Comparison of ENCODE assay signal across 22 cellular contexts in the genomic region with DNA sequence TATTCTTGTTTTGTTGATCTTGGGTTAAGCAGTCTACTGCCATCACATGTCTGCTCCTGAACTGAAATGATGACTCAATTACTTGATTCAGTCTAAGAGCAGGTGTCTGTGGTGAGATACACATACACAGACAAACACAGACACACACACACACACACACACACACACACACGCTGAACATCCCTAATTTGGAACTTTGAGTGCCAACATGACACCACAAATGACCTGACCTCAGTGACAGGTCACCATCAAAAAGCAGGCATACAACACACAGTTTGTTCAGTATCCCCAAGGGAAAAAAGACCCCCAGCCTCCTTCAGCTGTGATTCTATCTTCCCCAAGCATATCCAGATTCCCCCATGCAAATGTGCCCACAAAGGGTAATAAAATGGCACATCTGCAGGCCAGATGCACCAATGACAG.
A peak's percentile ranks its signal among the peaks of the same experiment; 100 is the strongest.
DNase-seq lines count a peak whose midpoint lies in the region; ATAC-seq and TF ChIP-seq lines count a peak whose summit lies in the region.
"Had no signal": no experiment of that assay in that cellular context is flagged by ENCODE, and none has a peak within 500 bp of the region (broad histone marks: within the 10 kb centered on the region; RNA-seq: fewer than 3 reads in every experiment).

No MANE protein-coding gene starts in this region.

- POLR2A ChIA-PET in HEK293 (lab: Yijun Ruan, JAX) (no interaction called here), RWPE1 (lab: Yijun Ruan, JAX; ENCODE audit: low non-redundant PET) (no interaction called here)

- no peak overlapping the region for H3K4me3 Mint-ChIP-seq in T-helper 2 cell treated with Interferon-gamma antibody and Interleukin-4, amounts not matched to agents 5 μg/mL and 100 μg/mL, for 36 hours
- H3K4me3 Mint-ChIP-seq: activated B cell treated with CpG ODN at 0.5 μM for 24 hours; activated naive CD4-positive, alpha-beta T cell treated with anti-CD3 and anti-CD28 coated beads, Interleukin-2, amount 10 ng/mL, durations not matched to agents 7 days and 5 days; activated T-cell treated with anti-CD3 and anti-CD28 coated beads, Interleukin-2, amount 50 U/mL, for 4 hours; CD4-positive, alpha-beta memory T cell had no signal

- CTCF ChIA-PET in HEK293 (lab: Yijun Ruan, JAX): interaction anchor here (1.3 kb wide), 1 partner anchor 11 kb away, joined by 4 read pairs; no protein-coding TSS in a partner anchor
- CTCF ChIA-PET in RWPE1 (lab: Yijun Ruan, JAX): interaction anchor here (0.6 kb wide), 1 partner anchor 8 kb away, joined by 3 read pairs; no protein-coding TSS in a partner anchor

- no peaks in the 10 kb centered on the region for H3K27me3 Mint-ChIP-seq in T-helper 2 cell treated with Interferon-gamma antibody and Interleukin-4, amounts not matched to agents 5 μg/mL and 100 μg/mL, for 36 hours (ENCODE audit: low read depth)
- H3K27me3 Mint-ChIP-seq: activated B cell treated with CpG ODN at 0.5 μM for 24 hours; activated naive CD4-positive, alpha-beta T cell treated with anti-CD3 and anti-CD28 coated beads, Interleukin-2, amount 10 ng/mL, durations not matched to agents 7 days and 5 days; CD4-positive, alpha-beta memory T cell had no signal

- no peak for ATAC-seq in GM21390 (IDR thresholded peaks at IDR 0.05; ENCODE audit: unreplicated experiment)
- ATAC-seq: activated T-cell treated with anti-CD3 and anti-CD28 coated beads, Interleukin-2, amount 50 U/mL, for 4 hours; gastrocnemius medialis; left cardiac atrium had no signal

- peak; percentile 11 for DNase-seq in RWPE1 (ENCODE audit: low spot score)
- peak; percentile 83 for DNase-seq in epithelial cell of prostate (ENCODE audit: low read depth, low spot score)
- peak; percentile 96 for DNase-seq in myocyte (ENCODE audit: low read depth)
- no peak for DNase-seq in GF-D8 (lab: John Stamatoyannopoulos, UW)
- no peak for DNase-seq in T-helper 2 cell treated with Interferon-gamma antibody and Interleukin-4, amounts not matched to agents 5 μg/mL and 100 μg/mL, for 36 hours (ENCODE audit: low spot score)
- DNase-seq in NCI-H82 treated with DMSO at 0.1 percent for 48 hours (lab: John Stamatoyannopoulos, UW; ENCODE audit: unreplicated experiment): no peak
- DNase-seq: activated B cell treated with CpG ODN at 0.5 μM for 24 hours; activated naive CD4-positive, alpha-beta T cell treated with anti-CD3 and anti-CD28 coated beads, Interleukin-2, amount 10 ng/mL, durations not matched to agents 7 days and 5 days; activated T-cell treated with anti-CD3 and anti-CD28 coated beads, Interleukin-2, amount 50 U/mL, for 4 hours; CD4-positive, alpha-beta memory T cell; gastrocnemius medialis; Kasumi-1; left cardiac atrium; NCI-H1417; NCI-H510A treated with DMSO at 0.1 percent for 48 hours; SHP77 treated with DMSO at 0.1 percent for 48 hours; small intestine; stimulated activated CD4-positive, alpha-beta T cell treated with anti-CD3 and anti-CD28 coated beads, Interleukin-2, amount 100 ng/mL, for 48 hours; stomach had no signal

- peaks cover 15% of the 10 kb centered on the region; the same call in 1 of the 2 replicates for H3K4me1 ChIP-seq in HEK293 (ENCODE audit: control insufficient read depth, insufficient read depth, low read length)
- H3K4me1 ChIP-seq: gastrocnemius medialis, vagina had no signal

- H3K27ac Mint-ChIP-seq in T-helper 2 cell treated with Interferon-gamma antibody and Interleukin-4, amounts not matched to agents 5 μg/mL and 100 μg/mL, for 36 hours: no peak overlapping the region
- H3K27ac Mint-ChIP-seq: activated B cell treated with CpG ODN at 0.5 μM for 24 hours; activated naive CD4-positive, alpha-beta T cell treated with anti-CD3 and anti-CD28 coated beads, Interleukin-2, amount 10 ng/mL, durations not matched to agents 7 days and 5 days had no signal

- no peak overlapping the region for H3K4me3 ChIP-seq in HEK293 (ENCODE audit: low read depth, low read length)
- H3K4me3 ChIP-seq: gastrocnemius medialis, stomach, vagina had no signal

- H3K36me3 Mint-ChIP-seq in T-helper 2 cell treated with Interferon-gamma antibody and Interleukin-4, amounts not matched to agents 5 μg/mL and 100 μg/mL, for 36 hours (ENCODE audit: low read depth): peaks cover 18% of the 10 kb centered on the region

- TF ChIP-seq CTCF in HEK293 (tag by site-specific recombination; IDR thresholded peaks at IDR 0.05): no peak
- TF ChIP-seq CTCF in RWPE1 (conservative IDR thresholded peaks at IDR 0.05; ENCODE audit: low read depth): no peak

- H3K4me1 Mint-ChIP-seq in T-helper 2 cell treated with Interferon-gamma antibody and Interleukin-4, amounts not matched to agents 5 μg/mL and 100 μg/mL, for 36 hours (ENCODE audit: low read depth): no peaks in the 10 kb centered on the region
- H3K4me1 Mint-ChIP-seq: CD4-positive, alpha-beta memory T cell had no signal

- H3K9me3 ChIP-seq in HEK293 (ENCODE audit: control insufficient read depth, insufficient read depth, low read depth, low read length): no peaks in the 10 kb centered on the region
- H3K9me3 ChIP-seq: gastrocnemius medialis, stomach, vagina had no signal

- H3K36me3 ChIP-seq in HEK293 (ENCODE audit: control insufficient read depth in 2 of 2, insufficient read depth in 1 of 2, low read length in 2 of 2): peaks cover 9 to 24% of the 10 kb centered on the region in 2 experiments; a peak in 2 of 3 replicates

- peaks cover 9% of the 10 kb centered on the region for H3K9me3 Mint-ChIP-seq in T-helper 2 cell treated with Interferon-gamma antibody and Interleukin-4, amounts not matched to agents 5 μg/mL and 100 μg/mL, for 36 hours
- H3K9me3 Mint-ChIP-seq: activated B cell treated with CpG ODN at 0.5 μM for 24 hours; activated T-cell treated with anti-CD3 and anti-CD28 coated beads, Interleukin-2, amount 50 U/mL, for 4 hours had no signal

- H3K27ac ChIP-seq in HEK293 (ENCODE audit: extremely low read depth, low read depth, low read length) (no peak overlapping the region), RWPE1 (no peak overlapping the region), epithelial cell of prostate (no peak overlapping the region)
- H3K27ac ChIP-seq: gastrocnemius medialis, stomach, vagina had no signal

TF ChIP-seq in HEK293, 187 proteins besides CTCF, POLR2A, EP300 and RAD21 (continues in another document):
- TF ChIP-seq ZNF132 (tag by site-specific recombination; IDR thresholded peaks at IDR 0.05; ENCODE audit: borderline replicate concordance) (no peak), ZNF658 (tag by site-specific recombination; IDR thresholded peaks at IDR 0.05) (no peak), SCRT1 (tag by site-specific recombination; IDR thresholded peaks at IDR 0.05; ENCODE audit: borderline replicate concordance) (no peak), ZNF239 (tag by site-specific recombination; IDR thresholded peaks at IDR 0.05) (no peak), ZBTB7A (tag by site-specific recombination; IDR thresholded peaks at IDR 0.05; ENCODE audit: low read depth) (0 out of 2 replicates have a peak, but pooled peaks have one; percentile 42), SALL2 (tag by site-specific recombination; IDR thresholded peaks at IDR 0.05; ENCODE audit: borderline replicate concordance) (no peak), OVOL3 (tag by site-specific recombination; IDR thresholded peaks at IDR 0.05) (no peak), ZNF626 (tag by site-specific recombination; IDR thresholded peaks at IDR 0.05) (no peak), ZNF354C (tag by site-specific recombination; IDR thresholded peaks at IDR 0.05; ENCODE audit: borderline replicate concordance, low read depth) (no peak), ZNF558 (tag by site-specific recombination; IDR thresholded peaks at IDR 0.05) (no peak)
- TF ChIP-seq, protein P1, sequence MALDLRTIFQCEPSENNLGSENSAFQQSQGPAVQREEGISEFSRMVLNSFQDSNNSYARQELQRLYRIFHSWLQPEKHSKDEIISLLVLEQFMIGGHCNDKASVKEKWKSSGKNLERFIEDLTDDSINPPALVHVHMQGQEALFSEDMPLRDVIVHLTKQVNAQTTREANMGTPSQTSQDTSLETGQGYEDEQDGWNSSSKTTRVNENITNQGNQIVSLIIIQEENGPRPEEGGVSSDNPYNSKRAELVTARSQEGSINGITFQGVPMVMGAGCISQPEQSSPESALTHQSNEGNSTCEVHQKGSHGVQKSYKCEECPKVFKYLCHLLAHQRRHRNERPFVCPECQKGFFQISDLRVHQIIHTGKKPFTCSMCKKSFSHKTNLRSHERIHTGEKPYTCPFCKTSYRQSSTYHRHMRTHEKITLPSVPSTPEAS (tag by site-specific recombination; IDR thresholded peaks at IDR 0.05): peak; percentile 56; the same call in 1 of the 2 replicates
- TF ChIP-seq, protein P2, sequence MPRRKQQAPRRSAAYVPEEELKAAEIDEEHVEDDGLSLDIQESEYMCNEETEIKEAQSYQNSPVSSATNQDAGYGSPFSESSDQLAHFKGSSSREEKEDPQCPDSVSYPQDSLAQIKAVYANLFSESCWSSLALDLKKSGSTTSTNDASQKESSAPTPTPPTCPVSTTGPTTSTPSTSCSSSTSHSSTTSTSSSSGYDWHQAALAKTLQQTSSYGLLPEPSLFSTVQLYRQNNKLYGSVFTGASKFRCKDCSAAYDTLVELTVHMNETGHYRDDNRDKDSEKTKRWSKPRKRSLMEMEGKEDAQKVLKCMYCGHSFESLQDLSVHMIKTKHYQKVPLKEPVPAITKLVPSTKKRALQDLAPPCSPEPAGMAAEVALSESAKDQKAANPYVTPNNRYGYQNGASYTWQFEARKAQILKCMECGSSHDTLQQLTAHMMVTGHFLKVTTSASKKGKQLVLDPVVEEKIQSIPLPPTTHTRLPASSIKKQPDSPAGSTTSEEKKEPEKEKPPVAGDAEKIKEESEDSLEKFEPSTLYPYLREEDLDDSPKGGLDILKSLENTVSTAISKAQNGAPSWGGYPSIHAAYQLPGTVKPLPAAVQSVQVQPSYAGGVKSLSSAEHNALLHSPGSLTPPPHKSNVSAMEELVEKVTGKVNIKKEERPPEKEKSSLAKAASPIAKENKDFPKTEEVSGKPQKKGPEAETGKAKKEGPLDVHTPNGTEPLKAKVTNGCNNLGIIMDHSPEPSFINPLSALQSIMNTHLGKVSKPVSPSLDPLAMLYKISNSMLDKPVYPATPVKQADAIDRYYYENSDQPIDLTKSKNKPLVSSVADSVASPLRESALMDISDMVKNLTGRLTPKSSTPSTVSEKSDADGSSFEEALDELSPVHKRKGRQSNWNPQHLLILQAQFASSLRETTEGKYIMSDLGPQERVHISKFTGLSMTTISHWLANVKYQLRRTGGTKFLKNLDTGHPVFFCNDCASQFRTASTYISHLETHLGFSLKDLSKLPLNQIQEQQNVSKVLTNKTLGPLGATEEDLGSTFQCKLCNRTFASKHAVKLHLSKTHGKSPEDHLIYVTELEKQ (tag by site-specific recombination; IDR thresholded peaks at IDR 0.05; ENCODE audit: borderline replicate concordance): no peak

Comparison
In these comparisons a context has a peak if more than half of its experiments do, and no peak if none do; other contexts are left out.
1. DNase-seq: peak in RWPE1 (single experiment), epithelial cell of prostate (single experiment) and myocyte (single experiment); none in GF-D8 (single experiment), T-helper 2 cell treated with Interferon-gamma antibody and Interleukin-4, amounts not matched to agents 5 μg/mL and 100 μg/mL, for 36 hours (single experiment) and NCI-H82 treated with DMSO at 0.1 percent for 48 hours (single experiment).